In genomic region chr7:100109521-100110163, GRCh38 we compare ENCODE assay signal across 17 cellular contexts. TPM values are rescaled to one million over a fixed set of nuclear protein-coding genes. Genes with fewer than 3 reads are reported as not detected.
DNase-seq lines count a peak whose midpoint lies in the region; ATAC-seq and TF ChIP-seq lines count a peak whose summit lies in the region.
"Had no signal": no experiment of that assay in that cellular context is flagged by ENCODE, and none has a peak within 500 bp of the region (broad histone marks: within the 10 kb centered on the region; RNA-seq: fewer than 3 reads in every experiment).

No MANE protein-coding gene starts in this region.

- H3K36me3 ChIP-seq in DOHH2 (ENCODE audit: control insufficient read depth, low read length) = peaks cover 85% of the 10 kb centered on the region

- H3K27ac ChIP-seq in DOHH2 (ENCODE audit: low read depth, low read length) (no peak overlapping the region), RWPE1 (peak overlapping the region; percentile 36)
- H3K27ac ChIP-seq: esophagus muscularis mucosa, GM23248, prostate gland had no signal

- H3K9me3 ChIP-seq in DOHH2 (ENCODE audit: control insufficient read depth, insufficient read depth, low read length) = no peaks in the 10 kb centered on the region
- H3K9me3 ChIP-seq: esophagus muscularis mucosa, prostate gland had no signal

- H3K4me2 ChIP-seq in DOHH2 (ENCODE audit: low read length) = no peak overlapping the region

- H3K4me3 ChIP-seq in DOHH2 (ENCODE audit: low read length) (no peak overlapping the region), fibroblast of villous mesenchyme (ENCODE audit: low read depth, low read length) (no peak overlapping the region)
- H3K4me3 ChIP-seq: esophagus muscularis mucosa, GM23248, prostate gland had no signal

- no peaks in the 10 kb centered on the region for H4K20me1 ChIP-seq in DOHH2 (ENCODE audit: control insufficient read depth, insufficient read depth, low read depth, low read length)

- H3K4me1 ChIP-seq in DOHH2 (ENCODE audit: control insufficient read depth, low read length) = peaks cover 11% of the 10 kb centered on the region
- H3K4me1 ChIP-seq: esophagus muscularis mucosa, prostate gland had no signal

- TF ChIP-seq CTCF in DOHH2 (IDR thresholded peaks at IDR 0.05; ENCODE audit: low read depth, low read length, poor library complexity, severe bottlenecking) = peak; percentile 29
- no peak for TF ChIP-seq CTCF in RWPE1 (conservative IDR thresholded peaks at IDR 0.05; ENCODE audit: low read depth)
- TF ChIP-seq CTCF in fibroblast of villous mesenchyme (IDR thresholded peaks at IDR 0.05; ENCODE audit: insufficient read depth, low read depth, low read length) = peak; percentile 5

- no peaks in the 10 kb centered on the region for H3K9me2 ChIP-seq in DOHH2 (replicated peaks; ENCODE audit: control insufficient read depth, low read length)

- no peak for DNase-seq in RWPE1 (ENCODE audit: low spot score)
- no peak for DNase-seq in fibroblast of villous mesenchyme (ENCODE audit: low read depth)
- no peak for DNase-seq in AG08396 (ENCODE audit: low spot score)
- DNase-seq: activated CD4-positive, alpha-beta T cell treated with anti-CD3 and anti-CD28 coated beads, Interleukin-2, amount 10 ng/mL, durations not matched to agents 7 days and 5 days; activated naive CD4-positive, alpha-beta T cell treated with anti-CD3 and anti-CD28 coated beads, Interleukin-2, amount 10 ng/mL, durations not matched to agents 7 days and 5 days; AML-193; GM23248; head of caudate nucleus; MM.1S; naive thymus-derived CD4-positive, alpha-beta T cell; NCI-H187 treated with DMSO at 0.1 percent for 48 hours; OCI-M1 had no signal

- H3K79me2 ChIP-seq in DOHH2 (ENCODE audit: control insufficient read depth, low read length) = no peaks in the 10 kb centered on the region

- no peaks in the 10 kb centered on the region for H3F3A ChIP-seq in DOHH2 (ENCODE audit: control insufficient read depth, insufficient read depth)

- CTCF ChIA-PET in RWPE1 (lab: Yijun Ruan, JAX) = no interaction called here

- no peaks in the 10 kb centered on the region for H3K27me3 ChIP-seq in DOHH2 (ENCODE audit: control insufficient read depth, low read length)
- H3K27me3 ChIP-seq: esophagus muscularis mucosa had no signal

- ATAC-seq in HG03432 (IDR thresholded peaks at IDR 0.05; ENCODE audit: unreplicated experiment) = no peak
- ATAC-seq in HG03571 (IDR thresholded peaks at IDR 0.05; ENCODE audit: unreplicated experiment) = no peak
- ATAC-seq: naive thymus-derived CD4-positive, alpha-beta T cell had no signal

- POLR2A ChIA-PET in RWPE1 (lab: Yijun Ruan, JAX; ENCODE audit: low non-redundant PET) = no interaction called here

RNA-seq across cellular contexts. Expression of gene AP4M1, which starts 8.2 kb away (rescaled TPM):
- total RNA-seq in fibroblast of villous mesenchyme = 16.1 and 16.4 TPM in 2 replicates

RNA-seq across cellular contexts. Expression of gene MCM7, which starts 8.4 kb away (rescaled TPM):
- total RNA-seq in fibroblast of villous mesenchyme = 73.8 and 77.7 TPM in 2 replicates

RNA-seq across cellular contexts. Expression of gene TAF6, which starts 9.5 kb away (rescaled TPM):
- 50.9 and 54.4 TPM in 2 replicates for total RNA-seq in fibroblast of villous mesenchyme

RNA-seq across cellular contexts. Expression of gene CNPY4, which starts 9.8 kb away (rescaled TPM):
- total RNA-seq in fibroblast of villous mesenchyme = 23.2 and 40.2 TPM in 2 replicates

RNA-seq across cellular contexts. Expression of gene MBLAC1, which starts 17.1 kb away (rescaled TPM):
- total RNA-seq in fibroblast of villous mesenchyme = 1.7 and 4.2 TPM in 2 replicates
